In the genomic region with DNA sequence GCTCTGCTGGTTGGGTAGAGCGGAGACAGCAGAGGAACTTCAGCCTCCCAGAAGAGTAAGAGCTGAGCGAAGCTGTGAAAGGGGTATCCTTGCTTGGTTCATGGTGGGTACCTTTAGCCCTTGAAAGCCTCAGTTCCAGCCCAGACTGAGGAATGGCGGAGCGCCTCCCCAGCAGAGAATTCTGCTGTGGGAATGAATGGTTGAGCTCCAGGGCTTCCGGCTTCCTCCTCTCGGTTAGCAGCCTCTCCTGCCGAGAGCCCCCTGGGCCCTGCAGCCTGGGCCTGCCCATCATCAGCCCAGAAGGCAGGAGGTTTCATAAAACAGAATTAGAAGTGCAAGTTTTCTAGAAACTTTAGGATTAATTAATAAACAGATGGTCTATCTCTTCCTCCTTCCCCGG, we compare ENCODE assay signal across 22 cellular contexts.
DNase-seq lines count a peak whose midpoint lies in the region; ATAC-seq and TF ChIP-seq lines count a peak whose summit lies in the region.
"Had no signal": no experiment of that assay in that cellular context is flagged by ENCODE, and none has a peak within 500 bp of the region (broad histone marks: within the 10 kb centered on the region; RNA-seq: fewer than 3 reads in every experiment).

No MANE protein-coding gene starts in this region.

- H3K23ac ChIP-seq in mesenchymal stem cell (ENCODE audit: low read length in 2 of 2) = peak overlapping the region in 1 of 2 experiments; percentile 70

- no peak overlapping the region for H3K4me2 ChIP-seq in mesenchymal stem cell (ENCODE audit: low read length, poor library complexity, severe bottlenecking)
- H3K4me2 ChIP-seq: KMS-11, SK-N-SH had no signal

- no peak overlapping the region for H3K4me3 Mint-ChIP-seq in osteocyte (ENCODE audit: unreplicated experiment)
- H3K4me3 Mint-ChIP-seq in naive thymus-derived CD8-positive, alpha-beta T cell = no peak overlapping the region
- H3K4me3 Mint-ChIP-seq: CD14-positive monocyte had no signal

- peak; percentile 47 for DNase-seq in activated effector memory CD4-positive, alpha-beta T cell treated with anti-CD3 and anti-CD28 coated beads, Interleukin-2, amount 50 U/mL, for 16 hours
- no peak for DNase-seq in activated effector memory CD4-positive, alpha-beta T cell treated with Interleukin-2 at 50 U/mL for 16 hours
- DNase-seq in mesenchymal stem cell (no peak), osteocyte (ENCODE audit: extremely low spot score, unreplicated experiment) (peak; percentile 80)
- DNase-seq in naive thymus-derived CD8-positive, alpha-beta T cell = no peak
- DNase-seq: 8988T, DMS53, HCEC 1CT, NCI-H1092 treated with DMSO at 0.1 percent for 48 hours, NCI-H1436 treated with DMSO at 0.1 percent for 48 hours, NCI-H2029, NCI-H2171, NCI-H524 treated with DMSO at 0.1 percent for 48 hours, NCI-H82, SIG-M5 had no signal

- no peak for TF ChIP-seq CTCF in osteocyte (IDR thresholded peaks at IDR 0.05)

- POLR2A ChIA-PET in naive thymus-derived CD8-positive, alpha-beta T cell (lab: Charles Lee) = no interaction called here

- no peak overlapping the region for H3K27ac ChIP-seq in mesenchymal stem cell (ENCODE audit: low read length, poor library complexity, severe bottlenecking)
- H3K27ac ChIP-seq: KMS-11 had no signal

- H4K8ac ChIP-seq in mesenchymal stem cell (ENCODE audit: low read length) = no peak overlapping the region

- no peak overlapping the region for H2AFZ ChIP-seq in mesenchymal stem cell (ENCODE audit: low read depth, low read length)

- peak overlapping the region in 1 of 2 experiments; percentile 29 for H3K18ac ChIP-seq in mesenchymal stem cell (ENCODE audit: low read depth in 1 of 2, low read length in 2 of 2)

- no peak overlapping the region for H3K4me3 ChIP-seq in mesenchymal stem cell (ENCODE audit: insufficient read depth in 1 of 2, low read depth in 1 of 2, low read length in 2 of 2)

- H3K36me3 Mint-ChIP-seq in osteocyte (ENCODE audit: unreplicated experiment) = no peaks in the 10 kb centered on the region
- no peaks in the 10 kb centered on the region for H3K36me3 Mint-ChIP-seq in naive thymus-derived CD8-positive, alpha-beta T cell
- H3K36me3 Mint-ChIP-seq: CD14-positive monocyte had no signal

- H3K36me3 ChIP-seq in mesenchymal stem cell (ENCODE audit: control insufficient read depth in 1 of 2, insufficient read depth in 2 of 2, low read depth in 1 of 2, low read length in 2 of 2) = no peaks in the 10 kb centered on the region

- H2BK15ac ChIP-seq in mesenchymal stem cell (ENCODE audit: low read depth, poor library complexity, severe bottlenecking) = no peak overlapping the region

- no peaks in the 10 kb centered on the region for H3K9me3 ChIP-seq in mesenchymal stem cell (ENCODE audit: control insufficient read depth, low read length)
- H3K9me3 ChIP-seq: SK-N-SH had no signal

- peaks cover 25% of the 10 kb centered on the region for H3K27me3 Mint-ChIP-seq in osteocyte (ENCODE audit: unreplicated experiment)
- peaks cover 0 to 5% (median 0%) of the 10 kb centered on the region in 5 donors for H3K27me3 Mint-ChIP-seq in naive thymus-derived CD8-positive, alpha-beta T cell

- peaks cover 14% of the 10 kb centered on the region for H3K4me1 Mint-ChIP-seq in osteocyte (ENCODE audit: unreplicated experiment)
- H3K4me1 Mint-ChIP-seq in naive thymus-derived CD8-positive, alpha-beta T cell = peaks cover 0 to 5% (median 2%) of the 10 kb centered on the region in 4 donors
- H3K4me1 Mint-ChIP-seq: CD14-positive monocyte had no signal

- H2AK5ac ChIP-seq in mesenchymal stem cell (ENCODE audit: low read length, severe bottlenecking) = no peak overlapping the region

- ATAC-seq in naive thymus-derived CD8-positive, alpha-beta T cell = no peak
- no peak for ATAC-seq in GM19035 (IDR thresholded peaks at IDR 0.05; ENCODE audit: unreplicated experiment)
- no peak for ATAC-seq in HG03039 (IDR thresholded peaks at IDR 0.05; ENCODE audit: unreplicated experiment)
- ATAC-seq in HG02610 (IDR thresholded peaks at IDR 0.05; ENCODE audit: unreplicated experiment) = no peak
- ATAC-seq: Panc1 had no signal

- H2BK5ac ChIP-seq in mesenchymal stem cell (ENCODE audit: low read depth, low read length, poor library complexity, severe bottlenecking) = no peak overlapping the region

- H2BK120ac ChIP-seq in mesenchymal stem cell (ENCODE audit: low read depth, low read length) = no peak overlapping the region

- no peaks in the 10 kb centered on the region for H3K9me3 Mint-ChIP-seq in osteocyte (ENCODE audit: unreplicated experiment)
- no peaks in the 10 kb centered on the region for H3K9me3 Mint-ChIP-seq in naive thymus-derived CD8-positive, alpha-beta T cell
- H3K9me3 Mint-ChIP-seq: CD14-positive monocyte had no signal

- H2BK12ac ChIP-seq in mesenchymal stem cell (ENCODE audit: low read length in 2 of 2) = no peak overlapping the region

- H3K79me1 ChIP-seq in mesenchymal stem cell (replicated peaks; ENCODE audit: low read length, poor library complexity, severe bottlenecking) = no peaks in the 10 kb centered on the region

- H3K27ac Mint-ChIP-seq in osteocyte (ENCODE audit: unreplicated experiment) = peak overlapping the region; percentile 56
- peak overlapping the region in 2 of 10 donors; percentile 53 to 65 for H3K27ac Mint-ChIP-seq in naive thymus-derived CD8-positive, alpha-beta T cell

- H4K91ac ChIP-seq in mesenchymal stem cell (ENCODE audit: low read length) = peak overlapping the region; percentile 32

- 81% methylated on average over 7 of the region's 8 CpGs for WGBS in mesenchymal stem cell

- H3K14ac ChIP-seq in mesenchymal stem cell (ENCODE audit: low read length in 2 of 2) = no peak overlapping the region

- H3K4ac ChIP-seq in mesenchymal stem cell (ENCODE audit: low read depth in 1 of 2, low read length in 2 of 2) = no peak overlapping the region

- H3K4me1 ChIP-seq in mesenchymal stem cell (ENCODE audit: control insufficient read depth, insufficient read depth, low read depth, low read length) = peaks cover 6% of the 10 kb centered on the region

- no peak overlapping the region for H3K9ac ChIP-seq in mesenchymal stem cell (ENCODE audit: low read length)
- H3K9ac ChIP-seq: KMS-11, SK-N-SH had no signal

- peaks cover 0 to 9% of the 10 kb centered on the region in 2 experiments for H3K27me3 ChIP-seq in mesenchymal stem cell (ENCODE audit: control insufficient read depth in 1 of 2, insufficient read depth in 1 of 2, low read length in 2 of 2)

Comparison
In these comparisons a context has a peak if more than half of its experiments do, and no peak if none do; other contexts are left out.
1. DNase-seq: peak in activated effector memory CD4-positive, alpha-beta T cell treated with anti-CD3 and anti-CD28 coated beads, Interleukin-2, amount 50 U/mL, for 16 hours (single experiment) and osteocyte (single experiment); none in activated effector memory CD4-positive, alpha-beta T cell treated with Interleukin-2 at 50 U/mL for 16 hours (single experiment), mesenchymal stem cell (single experiment) and naive thymus-derived CD8-positive, alpha-beta T cell (0 of 10).